Comparison of ENCODE assay signal across 24 cellular contexts in genomic region chr5:31412324-31412723, GRCh38.
DNase-seq lines count a peak whose midpoint lies in the region; ATAC-seq and TF ChIP-seq lines count a peak whose summit lies in the region.
"Had no signal": no experiment of that assay in that cellular context is flagged by ENCODE, and none has a peak within 500 bp of the region (broad histone marks: within the 10 kb centered on the region; RNA-seq: fewer than 3 reads in every experiment).

No MANE protein-coding gene starts in this region.

- H3K4me1 ChIP-seq in A673 (ENCODE audit: insufficient read depth, low read length, poor library complexity, severe bottlenecking): peaks cover 75% of the 10 kb centered on the region
- no peaks in the 10 kb centered on the region for H3K4me1 ChIP-seq in aorta (ENCODE audit: control insufficient read depth in 1 of 2, insufficient read depth in 2 of 2, low read length in 2 of 2)

- no TSS peak for BruUV-seq in A673 (replicated peaks; lab: Mats Ljungman, UMichigan)

- H3K27me3 ChIP-seq in A673 (replicated peaks; ENCODE audit: insufficient read depth, low read depth, low read length, poor library complexity) (no peaks in the 10 kb centered on the region), aorta (ENCODE audit: control insufficient read depth in 1 of 2, insufficient read depth in 2 of 2, low read length in 1 of 2) (no peaks in the 10 kb centered on the region)

- H3K36me3 ChIP-seq in A673 (ENCODE audit: insufficient read depth, low read length, poor library complexity, severe bottlenecking) (peaks cover 14% of the 10 kb centered on the region), aorta (ENCODE audit: control insufficient read depth in 1 of 2, insufficient read depth in 2 of 2, low read length in 1 of 2) (peaks cover 6 to 11% of the 10 kb centered on the region in 2 donors)

- TF ChIP-seq CTCF in A673 (conservative IDR thresholded peaks at IDR 0.05; ENCODE audit: low read depth, low read length): no peak
- TF ChIP-seq CTCF in astrocyte of the spinal cord (IDR thresholded peaks at IDR 0.05; ENCODE audit: low read depth, low read length): no peak

- H3K9me3 ChIP-seq in A673 (ENCODE audit: low read depth, low read length, poor library complexity, severe bottlenecking) (no peaks in the 10 kb centered on the region), aorta (ENCODE audit: control insufficient read depth, low read length) (no peaks in the 10 kb centered on the region)

- intact Hi-C loops in A673 (cut with micrococcal nuclease; ENCODE audit: unreplicated experiment) (loop anchor here (5.0 kb wide), 1 partner anchor 55 kb away; no protein-coding TSS in a partner anchor), aorta (cut with DNase I) (no loop called here)

- in situ Hi-C loops in astrocyte of the spinal cord (cut with HindIII; ENCODE audit: low sequenced_read_pairs): no loop called here

- DNase-seq in A673 (ENCODE audit: low spot score): peak; percentile 84
- DNase-seq in GM04503 (ENCODE audit: low read depth): peak; percentile 42
- DNase-seq in astrocyte of the spinal cord (ENCODE audit: low read depth, low spot score): peak; percentile 23
- peak; percentile 31 for DNase-seq in glomerular endothelial cell (ENCODE audit: extremely low read depth, low read depth, low spot score)
- no peak for DNase-seq in NCI-H1092 treated with DMSO at 0.1 percent for 48 hours (lab: John Stamatoyannopoulos, UW)
- no peak for DNase-seq in NCI-H69 (lab: John Stamatoyannopoulos, UW)
- DNase-seq in aorta: no peak
- DNase-seq: ACHN; activated CD4-positive, alpha-beta memory T cell treated with anti-CD3 and anti-CD28 coated beads, Interleukin-2, amount 10 ng/mL, durations not matched to agents 7 days and 5 days; activated CD4-positive, CD25-positive, alpha-beta regulatory T cell; activated gamma-delta T cell treated with Interleukin-2 at 50 U/mL for 16 hours; amygdala; central memory CD4-positive, alpha-beta T cell; erythroblast; glutamatergic neuron; Kasumi-1; left colon; NCI-H1048; NCI-H1930; NCI-H748 treated with DMSO at 0.1 percent for 48 hours; stimulated activated CD4-positive, alpha-beta T cell treated with anti-CD3 and anti-CD28 coated beads, Interleukin-2, amount 100 ng/mL, for 24 hours; SW 1271 had no signal

- peak overlapping the region; percentile 48 for H3K27ac ChIP-seq in A673 (ENCODE audit: low read depth, low read length, poor library complexity, severe bottlenecking)
- H3K27ac ChIP-seq in aorta (ENCODE audit: low read depth in 1 of 2, low read length in 2 of 2): no peak overlapping the region

- H3K4me3 ChIP-seq in A673 (ENCODE audit: low read depth, low read length, poor library complexity, severe bottlenecking): no peak overlapping the region
- no peak overlapping the region for H3K4me3 ChIP-seq in astrocyte of the spinal cord (ENCODE audit: low read depth, low read length)
- H3K4me3 ChIP-seq in aorta (ENCODE audit: low read length in 2 of 2): no peak overlapping the region

- CTCF ChIA-PET in A673 (lab: Charles Lee): no interaction called here

- WGBS in aorta, 2 donors: 21 to 32% methylated on average over 1 of the region's 1 CpG

- ATAC-seq in aorta (ENCODE audit: low FRiP score) (no peak), GM18861 (IDR thresholded peaks at IDR 0.05; ENCODE audit: unreplicated experiment) (no peak)
- ATAC-seq: left colon; stimulated activated effector memory CD8-positive, alpha-beta T cell treated with anti-CD3 and anti-CD28 coated beads, Interleukin-12 subunit alpha, Interleukin-12 subunit beta, amount 100 ng/mL, for 72 hours had no signal

- POLR2A ChIA-PET in A673 (lab: Charles Lee; ENCODE audit: low non-redundant PET): no interaction called here

Comparison
In these comparisons a context has a peak if more than half of its experiments do, and no peak if none do; other contexts are left out.
1. DNase-seq: peak in A673 (single experiment), GM04503 (single experiment), astrocyte of the spinal cord (single experiment) and glomerular endothelial cell (single experiment); none in NCI-H1092 treated with DMSO at 0.1 percent for 48 hours (single experiment), NCI-H69 (single experiment) and aorta (0 of 2).